In genomic region chr10:11875499-11876281, GRCh38 we compare ENCODE assay signal across 9 cellular contexts. TPM values are rescaled to one million over a fixed set of nuclear protein-coding genes. Genes with fewer than 3 reads are reported as not detected.
DNase-seq lines count a peak whose midpoint lies in the region; ATAC-seq, FAIRE-seq and TF ChIP-seq lines count a peak whose summit lies in the region.
"Had no signal": no experiment of that assay in that cellular context is flagged by ENCODE, and none has a peak within 500 bp of the region (broad histone marks: within the 10 kb centered on the region; RNA-seq: fewer than 3 reads in every experiment).

No MANE protein-coding gene starts in this region.

- no peaks in the 10 kb centered on the region for H3K9me3 ChIP-seq in transverse colon

- WGBS in transverse colon (ENCODE audit: low coverage in 1 of 2), 2 donors = 64% methylated on average over 12 of the region's 17 CpGs; no CpG with 5 or more reads in 1 of the 2 donors

- H3K4me3 ChIP-seq in transverse colon = no peak overlapping the region

- peak; percentile 84 for ATAC-seq in left lobe of liver

- no peaks in the 10 kb centered on the region for H3K27me3 ChIP-seq in transverse colon

- no peak for TF ChIP-seq EP300 in transverse colon (IDR thresholded peaks at IDR 0.05; ENCODE audit: low read depth)

- peaks cover 48% of the 10 kb centered on the region for H3K4me1 Mint-ChIP-seq in chondrocyte (ENCODE audit: low read depth)

- no peaks in the 10 kb centered on the region for H3K27me3 Mint-ChIP-seq in chondrocyte (ENCODE audit: low read depth)

- H3K27ac Mint-ChIP-seq in chondrocyte (ENCODE audit: unreplicated experiment) = peak overlapping the region; percentile 86
- H3K27ac Mint-ChIP-seq: activated naive CD8-positive, alpha-beta T cell treated with anti-CD3 and anti-CD28 coated beads, Interleukin-2, amount 10 ng/mL, durations not matched to agents 7 days and 5 days had no signal

- no peak for TF ChIP-seq CTCF in chondrocyte (IDR thresholded peaks at IDR 0.05)
- no peak for TF ChIP-seq CTCF in transverse colon (IDR thresholded peaks at IDR 0.05)

- intact Hi-C loops in transverse colon (cut with DNase I; ENCODE audit: low total_unique reads) = no loop called here

- H3K36me3 Mint-ChIP-seq in chondrocyte (ENCODE audit: low read depth) = no peaks in the 10 kb centered on the region
- H3K36me3 Mint-ChIP-seq: activated naive CD8-positive, alpha-beta T cell treated with anti-CD3 and anti-CD28 coated beads, Interleukin-2, amount 10 ng/mL, durations not matched to agents 7 days and 5 days had no signal

- peak overlapping the region; percentile 52 to 69 (median 68) for H3K27ac ChIP-seq in transverse colon

- peak; percentile 62 for FAIRE-seq in HTR-8/SVneo (lab: Jason Lieb, UNC)
- FAIRE-seq in GM12892 (lab: Jason Lieb, UNC) = no peak

- no peak for TF ChIP-seq POLR2A in transverse colon (IDR thresholded peaks at IDR 0.05)
- no peak for TF ChIP-seq POLR2A in GM12892 (IDR thresholded peaks at IDR 0.05; ENCODE audit: low read depth, low read length)

- H3K4me3 Mint-ChIP-seq in chondrocyte (ENCODE audit: unreplicated experiment) = no peak overlapping the region

- DNase-seq in HTR-8/SVneo (ENCODE audit: insufficient read length, low spot score) (peak; percentile 84), chondrocyte (ENCODE audit: low spot score) (peak; percentile 92), left lobe of liver (ENCODE audit: low spot score) (peak; percentile 95), transverse colon (peak; percentile 89), GM12892 (ENCODE audit: insufficient read length) (no peak), Ammon's horn (ENCODE audit: low spot score) (no peak), NCI-H1417 (lab: John Stamatoyannopoulos, UW) (no peak)
- no peak for DNase-seq in activated CD4-positive, alpha-beta T cell treated with anti-CD3 and anti-CD28 coated beads, Interleukin-2, amount 50 U/mL, for 48 hours

- in situ Hi-C loops in transverse colon (cut with MboI; ENCODE audit: low pct_ligation_motif_present in 1 of 4, low pct_unique_long_range_greater_than_20kb in 1 of 4, low sequenced_read_pairs in 3 of 4) = no loop called here

- H3K4me1 ChIP-seq in transverse colon = peaks cover 13 to 26% (median 23%) of the 10 kb centered on the region in 4 donors

- H3K36me3 ChIP-seq in transverse colon = no peaks in the 10 kb centered on the region

- no peaks in the 10 kb centered on the region for H3K9me3 Mint-ChIP-seq in chondrocyte (ENCODE audit: low read depth)
- H3K9me3 Mint-ChIP-seq: activated naive CD8-positive, alpha-beta T cell treated with anti-CD3 and anti-CD28 coated beads, Interleukin-2, amount 10 ng/mL, durations not matched to agents 7 days and 5 days had no signal

RNA-seq across cellular contexts. Expression of gene PROSER2, which starts 52.5 kb away (rescaled TPM):
- 15.2 to 23.8 TPM (median 15.6 TPM) in 3 replicates for total RNA-seq in chondrocyte
- total RNA-seq in left lobe of liver = 38.3 TPM
- 10 to 100 TPM in 1 of 4 donors, 1 to 10 TPM in 3; 4.2 to 29.2 (median 6.9) TPM for total RNA-seq in transverse colon
- 0.34 TPM for polyA plus RNA-seq in GM12892 (2012; ENCODE audit: missing spikeins)

Comparison
In these comparisons a context has a peak if more than half of its experiments do, and no peak if none do; other contexts are left out.
1. DNase-seq: peak in HTR-8/SVneo (single experiment), chondrocyte (single experiment), left lobe of liver (single experiment) and transverse colon (single experiment); none in activated CD4-positive, alpha-beta T cell treated with anti-CD3 and anti-CD28 coated beads, Interleukin-2, amount 50 U/mL, for 48 hours (0 of 2), GM12892 (single experiment), Ammon's horn (single experiment) and NCI-H1417 (0 of 3).